In the genomic region with DNA sequence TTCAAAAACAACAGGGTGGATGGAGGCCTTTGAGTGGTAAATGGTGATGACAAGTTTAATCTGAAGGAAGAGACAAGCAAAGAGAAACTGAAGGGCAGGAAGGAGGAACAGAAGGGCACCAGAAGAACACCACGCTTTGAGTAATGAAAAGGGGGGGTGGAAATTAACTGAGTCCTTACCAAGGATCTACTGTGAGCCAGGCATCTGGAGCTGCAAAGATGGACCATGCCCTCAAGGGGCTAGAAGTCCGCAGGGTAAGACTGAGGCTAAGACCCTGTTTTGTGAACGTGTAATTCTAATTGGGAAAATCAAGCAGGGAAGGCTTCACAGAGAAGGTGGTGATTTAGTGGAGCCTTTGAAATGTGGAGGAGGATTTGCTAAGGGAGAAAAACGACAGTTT, we compare ENCODE assay signal across 1 cellular context.
TF ChIP-seq lines count a peak whose summit lies in the region.

No MANE protein-coding gene starts in this region.

TF ChIP-seq in HepG2, 621 proteins besides CTCF, POLR2A, EP300 and RAD21:
- TF ChIP-seq HMGXB4 (CRISPR knock-in tag; IDR thresholded peaks at IDR 0.05; ENCODE audit: borderline replicate concordance in 1 of 2, low read depth in 1 of 2) (no peak), ZNF556 (CRISPR knock-in tag; IDR thresholded peaks at IDR 0.05; ENCODE audit: borderline replicate concordance) (no peak), U2AF2 (IDR thresholded peaks at IDR 0.05; ENCODE audit: low read depth, low read length) (no peak), BRF2 (CRISPR knock-in tag; IDR thresholded peaks at IDR 0.05) (no peak), MAFG (CRISPR knock-in tag; IDR thresholded peaks at IDR 0.05) (no peak), DNMT1 (CRISPR knock-in tag; IDR thresholded peaks at IDR 0.05) (0 out of 2 replicates have a peak, but pooled peaks have one; percentile 33), ZNF235 (CRISPR knock-in tag; IDR thresholded peaks at IDR 0.05; ENCODE audit: borderline replicate concordance) (no peak), HDAC2 (CRISPR knock-in tag; IDR thresholded peaks at IDR 0.05) (0 out of 2 replicates have a peak, but pooled peaks have one; percentile 14), ZNF3 (CRISPR knock-in tag; IDR thresholded peaks at IDR 0.05) (no peak), MLXIP (CRISPR knock-in tag; IDR thresholded peaks at IDR 0.05; ENCODE audit: borderline replicate concordance) (no peak), ZSCAN30 (CRISPR knock-in tag; IDR thresholded peaks at IDR 0.05) (no peak), RAD51 (IDR thresholded peaks at IDR 0.05; ENCODE audit: borderline replicate concordance) (no peak), ELF4 (CRISPR knock-in tag; IDR thresholded peaks at IDR 0.05; ENCODE audit: borderline replicate concordance) (no peak), CCAR2 (optimal IDR thresholded peaks at IDR 0.05; ENCODE audit: low read depth, low read length) (no peak), ZNF512 (CRISPR knock-in tag; IDR thresholded peaks at IDR 0.05) (no peak), NR2F6 (IDR thresholded peaks at IDR 0.05) (no peak), NR2F6 (CRISPR knock-in tag; IDR thresholded peaks at IDR 0.05) (no peak), ZNF225 (CRISPR knock-in tag; IDR thresholded peaks at IDR 0.05) (no peak), ATAD3A (CRISPR knock-in tag; IDR thresholded peaks at IDR 0.05) (no peak), ZNF101 (CRISPR knock-in tag; IDR thresholded peaks at IDR 0.05; ENCODE audit: borderline replicate concordance, low read depth) (no peak), ZSCAN31 (CRISPR knock-in tag; IDR thresholded peaks at IDR 0.05; ENCODE audit: low read depth) (no peak), ZFX (CRISPR knock-in tag; IDR thresholded peaks at IDR 0.05; ENCODE audit: low read depth) (no peak), EEA1 (CRISPR knock-in tag; IDR thresholded peaks at IDR 0.05; ENCODE audit: borderline replicate concordance) (0 out of 2 replicates have a peak, but pooled peaks have one; percentile 52), MED8 (CRISPR knock-in tag; IDR thresholded peaks at IDR 0.05; ENCODE audit: insufficient replicate concordance) (no peak), ZNF83 (CRISPR knock-in tag; IDR thresholded peaks at IDR 0.05; ENCODE audit: borderline replicate concordance) (no peak), ZNF207 (IDR thresholded peaks at IDR 0.05; ENCODE audit: borderline replicate concordance) (no peak), NFRKB (IDR thresholded peaks at IDR 0.05) (no peak), SP4 (CRISPR knock-in tag; IDR thresholded peaks at IDR 0.05) (no peak), ZNF160 (CRISPR knock-in tag; IDR thresholded peaks at IDR 0.05) (no peak), ZNF687 (CRISPR knock-in tag; IDR thresholded peaks at IDR 0.05) (no peak), SOX13 (IDR thresholded peaks at IDR 0.05) (no peak), SOX13 (CRISPR knock-in tag; conservative IDR thresholded peaks at IDR 0.05 in 1 of 2, IDR thresholded peaks at IDR 0.05 in 1 of 2) (0 out of 4 replicates have a peak, but pooled peaks of 1 of the 2 experiments have one; percentile 6), SAFB2 (CRISPR knock-in tag; IDR thresholded peaks at IDR 0.05; ENCODE audit: borderline replicate concordance, low read depth) (no peak), ZNF629 (CRISPR knock-in tag; conservative IDR thresholded peaks at IDR 0.05) (0 out of 2 replicates have a peak, but pooled peaks have one; percentile 29), NR2C2 (CRISPR knock-in tag; IDR thresholded peaks at IDR 0.05; ENCODE audit: borderline replicate concordance) (no peak), ZNF598 (CRISPR knock-in tag; IDR thresholded peaks at IDR 0.05; ENCODE audit: borderline replicate concordance) (no peak), ZNF382 (CRISPR knock-in tag; IDR thresholded peaks at IDR 0.05; ENCODE audit: borderline replicate concordance) (no peak)
- TF ChIP-seq, protein P1, sequence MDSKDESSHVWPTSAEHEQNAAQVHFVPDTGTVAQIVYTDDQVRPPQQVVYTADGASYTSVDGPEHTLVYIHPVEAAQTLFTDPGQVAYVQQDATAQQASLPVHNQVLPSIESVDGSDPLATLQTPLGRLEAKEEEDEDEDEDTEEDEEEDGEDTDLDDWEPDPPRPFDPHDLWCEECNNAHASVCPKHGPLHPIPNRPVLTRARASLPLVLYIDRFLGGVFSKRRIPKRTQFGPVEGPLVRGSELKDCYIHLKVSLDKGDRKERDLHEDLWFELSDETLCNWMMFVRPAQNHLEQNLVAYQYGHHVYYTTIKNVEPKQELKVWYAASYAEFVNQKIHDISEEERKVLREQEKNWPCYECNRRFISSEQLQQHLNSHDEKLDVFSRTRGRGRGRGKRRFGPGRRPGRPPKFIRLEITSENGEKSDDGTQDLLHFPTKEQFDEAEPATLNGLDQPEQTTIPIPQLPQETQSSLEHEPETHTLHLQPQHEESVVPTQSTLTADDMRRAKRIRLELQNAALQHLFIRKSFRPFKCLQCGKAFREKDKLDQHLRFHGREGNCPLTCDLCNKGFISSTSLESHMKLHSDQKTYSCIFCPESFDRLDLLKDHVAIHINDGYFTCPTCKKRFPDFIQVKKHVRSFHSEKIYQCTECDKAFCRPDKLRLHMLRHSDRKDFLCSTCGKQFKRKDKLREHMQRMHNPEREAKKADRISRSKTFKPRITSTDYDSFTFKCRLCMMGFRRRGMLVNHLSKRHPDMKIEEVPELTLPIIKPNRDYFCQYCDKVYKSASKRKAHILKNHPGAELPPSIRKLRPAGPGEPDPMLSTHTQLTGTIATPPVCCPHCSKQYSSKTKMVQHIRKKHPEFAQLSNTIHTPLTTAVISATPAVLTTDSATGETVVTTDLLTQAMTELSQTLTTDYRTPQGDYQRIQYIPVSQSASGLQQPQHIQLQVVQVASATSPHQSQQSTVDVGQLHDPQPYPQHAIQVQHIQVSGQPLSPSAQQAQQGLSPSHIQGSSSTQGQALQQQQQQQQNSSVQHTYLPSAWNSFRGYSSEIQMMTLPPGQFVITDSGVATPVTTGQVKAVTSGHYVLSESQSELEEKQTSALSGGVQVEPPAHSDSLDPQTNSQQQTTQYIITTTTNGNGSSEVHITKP (CRISPR knock-in tag; IDR thresholded peaks at IDR 0.05; ENCODE audit: low read depth) = no peak
- TF ChIP-seq, protein P2, sequence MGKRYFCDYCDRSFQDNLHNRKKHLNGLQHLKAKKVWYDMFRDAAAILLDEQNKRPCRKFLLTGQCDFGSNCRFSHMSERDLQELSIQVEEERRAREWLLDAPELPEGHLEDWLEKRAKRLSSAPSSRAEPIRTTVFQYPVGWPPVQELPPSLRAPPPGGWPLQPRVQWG (CRISPR knock-in tag; IDR thresholded peaks at IDR 0.05; ENCODE audit: borderline replicate concordance, low read depth) = no peak
TF ChIP-seq in HepG2: peak in this region for 5.
